In the genomic region with DNA sequence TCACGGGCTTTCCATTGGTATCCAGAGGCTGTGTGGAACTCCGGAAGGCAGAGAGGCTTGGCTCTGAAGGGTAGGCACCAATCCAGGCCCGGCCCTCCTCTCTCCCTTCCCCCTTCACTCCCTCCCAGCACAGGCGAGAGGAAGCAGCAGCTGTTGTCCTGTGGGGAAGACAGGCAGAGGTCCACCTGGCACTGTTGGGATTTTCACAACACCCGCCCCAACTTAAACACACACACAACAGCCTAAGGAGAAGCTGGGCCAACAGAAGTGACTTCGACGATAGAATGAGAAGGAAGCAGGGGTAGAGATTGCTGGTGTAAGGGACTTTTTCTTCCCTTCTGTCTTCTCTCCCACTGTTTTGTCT, we compare ENCODE assay signal across 9 cellular contexts. TPM values are rescaled to one million over a fixed set of nuclear protein-coding genes. Genes with fewer than 3 reads are reported as not detected.
DNase-seq lines count a peak whose midpoint lies in the region; ATAC-seq and TF ChIP-seq lines count a peak whose summit lies in the region.
"Had no signal": no experiment of that assay in that cellular context is flagged by ENCODE, and none has a peak within 500 bp of the region (broad histone marks: within the 10 kb centered on the region; RNA-seq: fewer than 3 reads in every experiment).

No MANE protein-coding gene starts in this region.

- peak; percentile 57 for DNase-seq in NCI-H2171 (lab: John Stamatoyannopoulos, UW)
- DNase-seq in dermis blood vessel endothelial cell, result peak; percentile 10
- peak; percentile 62 for DNase-seq in lower lobe of right lung
- DNase-seq in AG08396 (ENCODE audit: low spot score), result no peak
- DNase-seq in activated naive CD4-positive, alpha-beta T cell treated with anti-CD3 and anti-CD28 coated beads, Interleukin-2, amount 10 ng/mL, durations not matched to agents 7 days and 5 days, result no peak

- H3K4me3 Mint-ChIP-seq in activated naive CD4-positive, alpha-beta T cell treated with anti-CD3 and anti-CD28 coated beads, Interleukin-2, amount 10 ng/mL, durations not matched to agents 7 days and 5 days, result no peak overlapping the region

- H3K27me3 Mint-ChIP-seq in activated naive CD4-positive, alpha-beta T cell treated with anti-CD3 and anti-CD28 coated beads, Interleukin-2, amount 10 ng/mL, durations not matched to agents 7 days and 5 days, result peaks cover 55% of the 10 kb centered on the region

- intact Hi-C loops in lower lobe of right lung (cut with DNase I), result no loop called here

- no peaks in the 10 kb centered on the region for H3K9me3 ChIP-seq in lower lobe of right lung

- H3K27ac Mint-ChIP-seq in activated naive CD4-positive, alpha-beta T cell treated with anti-CD3 and anti-CD28 coated beads, Interleukin-2, amount 10 ng/mL, durations not matched to agents 7 days and 5 days, result no peak overlapping the region

- peak overlapping the region; percentile 6 for H3K4me3 ChIP-seq in lower lobe of right lung

- TF ChIP-seq CTCF in lower lobe of right lung (IDR thresholded peaks at IDR 0.05), result no peak

- no peaks in the 10 kb centered on the region for H3K9me3 Mint-ChIP-seq in activated naive CD4-positive, alpha-beta T cell treated with anti-CD3 and anti-CD28 coated beads, Interleukin-2, amount 10 ng/mL, durations not matched to agents 7 days and 5 days
- H3K9me3 Mint-ChIP-seq: activated naive CD4-positive, alpha-beta T cell treated with anti-CD3 and anti-CD28 coated beads, Interleukin-2, amount 50 U/mL, for 72 hours had no signal

- CTCF ChIA-PET in activated naive CD4-positive, alpha-beta T cell treated with anti-CD3 and anti-CD28 coated beads, Interleukin-2, amount 10 ng/mL, durations not matched to agents 7 days and 5 days (lab: Charles Lee), result interaction anchor here (1.3 to 7.2 kb wide), 4 partner anchors 16 to 67 kb away, joined by 5 to 174 read pairs (median 11); no protein-coding TSS in a partner anchor

- ATAC-seq in lower lobe of right lung (peak; percentile 78 to 83), HG02840 (IDR thresholded peaks at IDR 0.05; ENCODE audit: low FRiP score, unreplicated experiment) (no peak), GM18870 (IDR thresholded peaks at IDR 0.05; ENCODE audit: unreplicated experiment) (no peak)

- H3K36me3 Mint-ChIP-seq in activated naive CD4-positive, alpha-beta T cell treated with anti-CD3 and anti-CD28 coated beads, Interleukin-2, amount 10 ng/mL, durations not matched to agents 7 days and 5 days, result no peaks in the 10 kb centered on the region
- H3K36me3 Mint-ChIP-seq: activated naive CD4-positive, alpha-beta T cell treated with anti-CD3 and anti-CD28 coated beads, Interleukin-2, amount 50 U/mL, for 72 hours had no signal

- no peaks in the 10 kb centered on the region for H3K27me3 ChIP-seq in lower lobe of right lung (ENCODE audit: low read depth)

- H3K27ac ChIP-seq in lower lobe of right lung (peak overlapping the region; percentile 68), temporal lobe (ENCODE audit: low read depth, low read length) (peak overlapping the region; percentile 95)

- peaks cover 41% of the 10 kb centered on the region for H3K4me1 ChIP-seq in lower lobe of right lung

- H3K36me3 ChIP-seq in lower lobe of right lung, result no peaks in the 10 kb centered on the region

- H3K4me1 Mint-ChIP-seq in activated naive CD4-positive, alpha-beta T cell treated with anti-CD3 and anti-CD28 coated beads, Interleukin-2, amount 10 ng/mL, durations not matched to agents 7 days and 5 days, result peaks cover 2% of the 10 kb centered on the region

RNA-seq across cellular contexts. Expression of a gene that starts 3.1 kb away (rescaled TPM):
- total RNA-seq in dermis blood vessel endothelial cell, result not detected in 2 replicates
- not detected for total RNA-seq in lower lobe of right lung
- not detected for total RNA-seq in temporal lobe
- total RNA-seq: activated naive CD4-positive, alpha-beta T cell treated with anti-CD3 and anti-CD28 coated beads, Interleukin-2, amount 50 U/mL, for 72 hours had no signal

RNA-seq across cellular contexts. Expression of a gene that starts 4.4 kb away (rescaled TPM):
- total RNA-seq in dermis blood vessel endothelial cell (not detected in 2 replicates), lower lobe of right lung (not detected), temporal lobe (not detected)
- total RNA-seq: activated naive CD4-positive, alpha-beta T cell treated with anti-CD3 and anti-CD28 coated beads, Interleukin-2, amount 50 U/mL, for 72 hours had no signal

RNA-seq across cellular contexts. Expression of a gene that starts 9.0 kb away (rescaled TPM):
- not detected in 2 replicates for total RNA-seq in dermis blood vessel endothelial cell
- total RNA-seq in lower lobe of right lung, result not detected
- not detected for total RNA-seq in temporal lobe
- total RNA-seq: activated naive CD4-positive, alpha-beta T cell treated with anti-CD3 and anti-CD28 coated beads, Interleukin-2, amount 50 U/mL, for 72 hours had no signal

RNA-seq across cellular contexts. Expression of a gene that starts 14.2 kb away (rescaled TPM):
- total RNA-seq in dermis blood vessel endothelial cell, result 3.3 and 3.6 TPM in 2 replicates
- 92.7 TPM for total RNA-seq in lower lobe of right lung
- 117 TPM for total RNA-seq in temporal lobe

RNA-seq across cellular contexts. Expression of a gene that starts 18.6 kb away (rescaled TPM):
- not detected in 2 replicates for total RNA-seq in dermis blood vessel endothelial cell
- not detected for total RNA-seq in lower lobe of right lung
- total RNA-seq in temporal lobe, result not detected
- total RNA-seq: activated naive CD4-positive, alpha-beta T cell treated with anti-CD3 and anti-CD28 coated beads, Interleukin-2, amount 50 U/mL, for 72 hours had no signal

Comparison
In these comparisons a context has a peak if more than half of its experiments do, and no peak if none do; other contexts are left out.
1. DNase-seq: peak in NCI-H2171 (single experiment), dermis blood vessel endothelial cell (single experiment) and lower lobe of right lung (single experiment); none in AG08396 (single experiment) and activated naive CD4-positive, alpha-beta T cell treated with anti-CD3 and anti-CD28 coated beads, Interleukin-2, amount 10 ng/mL, durations not matched to agents 7 days and 5 days (single experiment).
2. ATAC-seq: peak in lower lobe of right lung (2 of 2); none in HG02840 (single experiment) and GM18870 (single experiment).